ENCODE assay signal across 11 cellular contexts in the genomic region with DNA sequence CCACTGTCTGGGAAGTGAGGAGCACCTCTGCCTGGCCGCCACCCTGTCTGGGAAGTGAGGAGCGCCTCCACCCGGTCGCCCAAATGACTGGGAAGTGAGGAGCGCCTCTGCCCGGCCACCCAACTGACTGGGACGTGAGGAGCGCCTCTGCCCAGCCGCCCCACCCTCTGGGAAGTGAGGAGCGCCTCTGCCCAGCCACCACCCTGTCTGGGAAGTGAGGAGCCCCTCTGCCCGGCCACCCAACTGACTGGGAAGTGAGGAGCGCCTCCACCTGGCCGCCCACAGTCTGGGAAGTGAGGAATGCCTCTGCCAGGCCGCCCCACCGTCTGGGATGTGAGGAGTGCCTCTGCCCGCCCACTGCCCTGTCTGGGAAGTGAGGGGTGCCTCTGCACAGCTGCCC. TPM values are rescaled to one million over a fixed set of nuclear protein-coding genes. Genes with fewer than 3 reads are reported as not detected.
"Had no signal": no experiment of that assay in that cellular context is flagged by ENCODE, and none has a peak within 500 bp of the region (broad histone marks: within the 10 kb centered on the region; RNA-seq: fewer than 3 reads in every experiment).

No MANE protein-coding gene starts in this region.

- H3K27ac ChIP-seq: GM23248 had no signal

- H3K9ac ChIP-seq: GM23248 had no signal

- H3K4me3 ChIP-seq: GM23248, GM23338, HAP-1 had no signal

- H3K4me1 ChIP-seq: HAP-1 had no signal

- ATAC-seq: GM23338, HCT116 had no signal

- FAIRE-seq: H1, H54 had no signal

- DNase-seq: GM23248, GOT3, H7, H9, HCEC 1CT, HFFc6 had no signal

- H3K36me3 ChIP-seq: HAP-1 had no signal

RNA-seq across cellular contexts. Expression of a gene that starts 32.9 kb away (rescaled TPM):
- total RNA-seq: GM23248, GM23338, HFFc6 had no signal
